In genomic region chr11:47847892-47848635, GRCh38 we compare ENCODE assay signal across 8 cellular contexts. TPM values are rescaled to one million over a fixed set of nuclear protein-coding genes. Genes with fewer than 3 reads are reported as not detected.
DNase-seq lines count a peak whose midpoint lies in the region; ATAC-seq and TF ChIP-seq lines count a peak whose summit lies in the region.

A gene with protein sequence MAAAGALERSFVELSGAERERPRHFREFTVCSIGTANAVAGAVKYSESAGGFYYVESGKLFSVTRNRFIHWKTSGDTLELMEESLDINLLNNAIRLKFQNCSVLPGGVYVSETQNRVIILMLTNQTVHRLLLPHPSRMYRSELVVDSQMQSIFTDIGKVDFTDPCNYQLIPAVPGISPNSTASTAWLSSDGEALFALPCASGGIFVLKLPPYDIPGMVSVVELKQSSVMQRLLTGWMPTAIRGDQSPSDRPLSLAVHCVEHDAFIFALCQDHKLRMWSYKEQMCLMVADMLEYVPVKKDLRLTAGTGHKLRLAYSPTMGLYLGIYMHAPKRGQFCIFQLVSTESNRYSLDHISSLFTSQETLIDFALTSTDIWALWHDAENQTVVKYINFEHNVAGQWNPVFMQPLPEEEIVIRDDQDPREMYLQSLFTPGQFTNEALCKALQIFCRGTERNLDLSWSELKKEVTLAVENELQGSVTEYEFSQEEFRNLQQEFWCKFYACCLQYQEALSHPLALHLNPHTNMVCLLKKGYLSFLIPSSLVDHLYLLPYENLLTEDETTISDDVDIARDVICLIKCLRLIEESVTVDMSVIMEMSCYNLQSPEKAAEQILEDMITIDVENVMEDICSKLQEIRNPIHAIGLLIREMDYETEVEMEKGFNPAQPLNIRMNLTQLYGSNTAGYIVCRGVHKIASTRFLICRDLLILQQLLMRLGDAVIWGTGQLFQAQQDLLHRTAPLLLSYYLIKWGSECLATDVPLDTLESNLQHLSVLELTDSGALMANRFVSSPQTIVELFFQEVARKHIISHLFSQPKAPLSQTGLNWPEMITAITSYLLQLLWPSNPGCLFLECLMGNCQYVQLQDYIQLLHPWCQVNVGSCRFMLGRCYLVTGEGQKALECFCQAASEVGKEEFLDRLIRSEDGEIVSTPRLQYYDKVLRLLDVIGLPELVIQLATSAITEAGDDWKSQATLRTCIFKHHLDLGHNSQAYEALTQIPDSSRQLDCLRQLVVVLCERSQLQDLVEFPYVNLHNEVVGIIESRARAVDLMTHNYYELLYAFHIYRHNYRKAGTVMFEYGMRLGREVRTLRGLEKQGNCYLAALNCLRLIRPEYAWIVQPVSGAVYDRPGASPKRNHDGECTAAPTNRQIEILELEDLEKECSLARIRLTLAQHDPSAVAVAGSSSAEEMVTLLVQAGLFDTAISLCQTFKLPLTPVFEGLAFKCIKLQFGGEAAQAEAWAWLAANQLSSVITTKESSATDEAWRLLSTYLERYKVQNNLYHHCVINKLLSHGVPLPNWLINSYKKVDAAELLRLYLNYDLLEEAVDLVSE (N-terminal part only) (minus strand): TSS chr11:47848350. CDS start chr11:47848318, 32 bp downstream.

- H3K4me3 ChIP-seq in effector memory CD4-positive, alpha-beta T cell (ENCODE audit: insufficient read depth, low read depth, low read length, poor library complexity, severe bottlenecking), result peak within 1 kb of the TSS; percentile 97

- POLR2A ChIA-PET in activated CD8-positive, alpha-beta memory T cell treated with anti-CD3 and anti-CD28 coated beads for 36 hours (lab: Charles Lee), result interaction anchor here (0.5 to 1.1 kb wide), 6 partner anchors 14 to 208 kb away, joined by 3 to 4 read pairs (median 3); no protein-coding TSS in a partner anchor

- DNase-seq in NK-92 (lab: John Stamatoyannopoulos, UW; ENCODE audit: unreplicated experiment) (peak; percentile 17), lung microvascular endothelial cell (ENCODE audit: low read depth in 2 of 2) (peak; percentile 67 to 78)
- DNase-seq in effector memory CD4-positive, alpha-beta T cell, result peak; percentile 71 to 81 (median 75)
- DNase-seq in stimulated activated CD4-positive, alpha-beta T cell treated with anti-CD3 and anti-CD28 coated beads, TNF-alpha, amount 100 ng/mL, for 4 hours (ENCODE audit: low read depth in 3 of 3), result peak; percentile 74 to 81 (median 79)

- H3K27ac ChIP-seq in C4-2B, result peak within 1 kb of the TSS; percentile 92
- H3K27ac ChIP-seq in effector memory CD4-positive, alpha-beta T cell (ENCODE audit: insufficient read depth, low read length, poor library complexity, severe bottlenecking), result peak within 1 kb of the TSS; percentile 90

- H3K36me3 ChIP-seq in effector memory CD4-positive, alpha-beta T cell (ENCODE audit: control insufficient read depth, insufficient read depth, low read length), result peaks cover 14% of the 10 kb centered on the region

- CTCF ChIA-PET in activated CD8-positive, alpha-beta memory T cell treated with anti-CD3 and anti-CD28 coated beads for 36 hours (lab: Charles Lee), result no interaction called here

- no peaks in the 10 kb centered on the region for H3K9me3 ChIP-seq in effector memory CD4-positive, alpha-beta T cell (ENCODE audit: control insufficient read depth, low read length)

- ATAC-seq in GM19372 (IDR thresholded peaks at IDR 0.05; ENCODE audit: low read depth, unreplicated experiment) (peak; percentile 78), HG03469 (IDR thresholded peaks at IDR 0.05; ENCODE audit: unreplicated experiment) (peak; percentile 60)

- H3K4me1 ChIP-seq in effector memory CD4-positive, alpha-beta T cell (ENCODE audit: control insufficient read depth, insufficient read depth, low read length, poor library complexity, severe bottlenecking), result peaks cover 31% of the 10 kb centered on the region

- TF ChIP-seq CTCF in C4-2B (conservative IDR thresholded peaks at IDR 0.05), result no peak

- no peaks in the 10 kb centered on the region for H3K27me3 ChIP-seq in effector memory CD4-positive, alpha-beta T cell (replicated peaks; ENCODE audit: control insufficient read depth, insufficient read depth, low read length, poor library complexity, severe bottlenecking)

RNA-seq across cellular contexts. Expression of the gene that starts here (rescaled TPM):
- total RNA-seq in activated CD8-positive, alpha-beta memory T cell treated with anti-CD3 and anti-CD28 coated beads for 36 hours, result 10 to 100 TPM; 73.4 to 77.7 TPM
- total RNA-seq in lung microvascular endothelial cell, result 12.6 and 14.9 TPM in 2 replicates

Comparison
In these comparisons a context has a peak if more than half of its experiments do, and no peak if none do; other contexts are left out.
1. Peak in every context shown above with its lines: DNase-seq, ATAC-seq, H3K4me3 ChIP-seq and H3K27ac ChIP-seq.
2. DNase-seq: peak in every context shown above with its lines; median percentile 79 in stimulated activated CD4-positive, alpha-beta T cell treated with anti-CD3 and anti-CD28 coated beads, TNF-alpha, amount 100 ng/mL, for 4 hours; 75 in effector memory CD4-positive, alpha-beta T cell; 72 in lung microvascular endothelial cell; 17 in NK-92.